12 cellular contexts compared by ENCODE assay signal in the genomic region with DNA sequence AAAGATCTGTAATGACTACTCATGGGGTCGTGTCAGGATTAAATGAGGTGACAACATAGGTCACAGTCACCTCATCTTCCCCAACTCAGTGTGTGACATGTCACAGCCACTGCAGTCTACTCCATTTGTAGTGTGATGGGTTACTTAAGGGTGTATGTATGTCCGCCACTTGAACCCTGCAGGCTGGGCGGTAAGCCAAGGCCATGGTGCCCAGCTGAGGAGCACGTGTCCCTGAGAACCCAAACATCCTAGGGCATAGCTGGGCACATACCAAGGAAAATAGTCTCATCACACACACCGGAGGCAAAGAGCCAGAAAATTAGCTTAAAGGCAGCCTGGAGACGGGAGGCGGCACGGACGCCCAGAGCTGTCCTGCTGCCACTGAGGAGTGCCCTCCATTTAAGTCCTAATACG. TPM values are rescaled to one million over a fixed set of nuclear protein-coding genes. Genes with fewer than 3 reads are reported as not detected.
DNase-seq lines count a peak whose midpoint lies in the region; ATAC-seq, FAIRE-seq and TF ChIP-seq lines count a peak whose summit lies in the region.
"Had no signal": no experiment of that assay in that cellular context is flagged by ENCODE, and none has a peak within 500 bp of the region (broad histone marks: within the 10 kb centered on the region; RNA-seq: fewer than 3 reads in every experiment).

No MANE protein-coding gene starts in this region.

- H3K79me2 ChIP-seq in H1 (ENCODE audit: control insufficient read depth in 1 of 2, insufficient read depth in 2 of 2, low read length in 2 of 2): peaks cover 0 to 30% of the 10 kb centered on the region in 2 experiments; a peak in 2 of 4 replicates

- H3K27ac Mint-ChIP-seq in stimulated activated naive CD8-positive, alpha-beta T cell treated with anti-CD3 and anti-CD28 coated beads, Interleukin-15, amount 100 ng/mL, for 72 hours: peak overlapping the region in 1 of 2 donors; percentile 55

- H3K18ac ChIP-seq in H1 (ENCODE audit: extremely low read depth, low read length): no peak overlapping the region

- H4K91ac ChIP-seq in H1 (replicated peaks; ENCODE audit: insufficient read length, low read length): no peak overlapping the region

- H3K27me3 Mint-ChIP-seq in stimulated activated naive CD8-positive, alpha-beta T cell treated with anti-CD3 and anti-CD28 coated beads, Interleukin-15, amount 100 ng/mL, for 72 hours: no peaks in the 10 kb centered on the region

- TF ChIP-seq POLR2A in H1 (IDR thresholded peaks at IDR 0.05; ENCODE audit: control extremely low read depth in 1 of 2, low read depth in 2 of 2, low read length in 2 of 2): no peak

- no peak for DNase-seq in stimulated activated naive CD8-positive, alpha-beta T cell treated with anti-CD3 and anti-CD28 coated beads, Interleukin-15, Interleukin-2, amounts not matched to agents 100 U/mL and 50 U/mL, for 24 hours
- DNase-seq in stimulated activated naive CD8-positive, alpha-beta T cell treated with anti-CD3 and anti-CD28 coated beads, Interleukin-15, amount 100 ng/mL, for 72 hours: no peak
- DNase-seq in H1 (ENCODE audit: low read depth in 1 of 2, low spot score in 2 of 2): no peak
- DNase-seq in midbrain (lab: John Stamatoyannopoulos, UW): peak; percentile 36
- no peak for DNase-seq in hippocampal formation (lab: John Stamatoyannopoulos, UW)
- DNase-seq in HK-2 (ENCODE audit: unreplicated experiment): no peak
- DNase-seq: NCI-H187 treated with DMSO at 0.1 percent for 48 hours had no signal

- H3K4ac ChIP-seq in H1 (replicated peaks; ENCODE audit: insufficient read length, low read depth, low read length): no peak overlapping the region

- no peak overlapping the region for H3K23ac ChIP-seq in H1 (ENCODE audit: insufficient read length)

- no peak for TF ChIP-seq RAD21 in H1 (IDR thresholded peaks at IDR 0.05 in 1 of 2, conservative IDR thresholded peaks at IDR 0.05 in 1 of 2; ENCODE audit: low read depth in 2 of 2, low read length in 2 of 2)

- no peaks in the 10 kb centered on the region for H3K9me3 Mint-ChIP-seq in stimulated activated naive CD8-positive, alpha-beta T cell treated with anti-CD3 and anti-CD28 coated beads, Interleukin-15, amount 100 ng/mL, for 72 hours

- TF ChIP-seq EP300 in H1 (IDR thresholded peaks at IDR 0.05; ENCODE audit: borderline replicate concordance in 1 of 2, low read depth in 2 of 2, low read length in 2 of 2): no peak

- no peak overlapping the region for H3K9ac ChIP-seq in H1 (replicated peaks in 1 of 4; ENCODE audit: extremely low read depth in 1 of 4, low read depth in 3 of 4, low read length in 3 of 4)

- POLR2A ChIA-PET in H1 (lab: Charles Lee; ENCODE audit: partially characterized antibody): interaction anchor here (0.5 to 2.4 kb wide), 9 partner anchors 8 to 120 kb away, joined by 3 to 13 read pairs (median 3); a partner anchor contains a TSS

- H4K20me1 ChIP-seq in H1 (replicated peaks in 1 of 2; ENCODE audit: control insufficient read depth in 1 of 2, insufficient read depth in 2 of 2, low read length in 2 of 2): peaks cover 5 to 6% of the 10 kb centered on the region in 2 experiments

- H3K27ac ChIP-seq in H1 (ENCODE audit: low read depth, low read length): no peak overlapping the region
- H3K27ac ChIP-seq: hepatocyte, neutrophil had no signal

- 91% methylated on average over 9 of the region's 10 CpGs; no CpG with 5 or more reads in 1 of the 2 experiments for WGBS in H1 (ENCODE audit: extremely low coverage in 1 of 2, insufficient coverage in 1 of 2, insufficient read length in 1 of 2, insufficient replicate concordance in 2 of 2, low coverage in 1 of 2, low lambda C conversion rate in 2 of 2, missing lambda C conversion rate in 1 of 2), 2 experiments

- H2BK15ac ChIP-seq in H1 (ENCODE audit: low read length): no peak overlapping the region

- peak overlapping the region; percentile 47; the same call in 1 of the 2 replicates for H2AK5ac ChIP-seq in H1 (ENCODE audit: low read depth, low read length)

- no peak overlapping the region for H4K5ac ChIP-seq in H1 (ENCODE audit: insufficient read length, low read depth, low read length)

- H4K8ac ChIP-seq in H1 (ENCODE audit: extremely low read depth, insufficient read depth, low read length): no peak overlapping the region

- no peaks in the 10 kb centered on the region for H3K9me3 ChIP-seq in H1 (ENCODE audit: insufficient read depth in 2 of 2, low read depth in 1 of 2, low read length in 1 of 2)
- H3K9me3 ChIP-seq: HAP-1, neutrophil had no signal

- H2BK120ac ChIP-seq in H1 (replicated peaks; ENCODE audit: low read depth, low read length): no peak overlapping the region

- CTCF ChIA-PET in H1 (lab: Charles Lee; ENCODE audit: partially characterized antibody): interaction anchor here (0.7 to 14.2 kb wide), 3 partner anchors 9 to 23 kb away, joined by 3 to 120 read pairs (median 6); no protein-coding TSS in a partner anchor

- peaks cover 4 to 11% (median 8%) of the 10 kb centered on the region in 4 experiments for H3K4me1 ChIP-seq in H1 (replicated peaks in 1 of 4; ENCODE audit: control insufficient read depth in 3 of 4, insufficient read depth in 4 of 4, low read length in 3 of 4)

- H3K56ac ChIP-seq in H1 (replicated peaks; ENCODE audit: insufficient read length, low read depth, low read length): no peak overlapping the region

- H3K4me3 Mint-ChIP-seq in stimulated activated naive CD8-positive, alpha-beta T cell treated with anti-CD3 and anti-CD28 coated beads, Interleukin-15, amount 100 ng/mL, for 72 hours: no peak overlapping the region

- H3K4me1 Mint-ChIP-seq in stimulated activated naive CD8-positive, alpha-beta T cell treated with anti-CD3 and anti-CD28 coated beads, Interleukin-15, amount 100 ng/mL, for 72 hours: peaks cover 53% of the 10 kb centered on the region

- no peak for FAIRE-seq in H1 (lab: Jason Lieb, UNC)

- H3K36me3 ChIP-seq in H1 (ENCODE audit: control insufficient read depth in 2 of 4, insufficient read depth in 4 of 4, low read length in 3 of 4): no peaks in the 10 kb centered on the region; a peak in 1 of 8 replicates
- H3K36me3 ChIP-seq: neutrophil had no signal

- no peak overlapping the region for H3K4me3 ChIP-seq in H1 (ENCODE audit: extremely low read depth in 1 of 4, insufficient read depth in 2 of 4, low read depth in 3 of 4, low read length in 4 of 4)
- H3K4me3 ChIP-seq: HAP-1, hepatocyte had no signal

- H2AFZ ChIP-seq in H1 (ENCODE audit: low read length): no peak overlapping the region
- H2AFZ ChIP-seq: hepatocyte had no signal

- H3K27me3 ChIP-seq in H1 (replicated peaks in 1 of 4; ENCODE audit: control insufficient read depth in 3 of 4, extremely low read depth in 1 of 4, insufficient read depth in 3 of 4, low read length in 3 of 4): no peaks in the 10 kb centered on the region
- H3K27me3 ChIP-seq: hepatocyte, neutrophil had no signal

- H3K4me2 ChIP-seq in H1 (ENCODE audit: insufficient read depth in 1 of 2, low read depth in 2 of 2, low read length in 2 of 2): no peak overlapping the region
- H3K4me2 ChIP-seq: hepatocyte had no signal

- H2BK20ac ChIP-seq in H1 (ENCODE audit: low read length): no peak overlapping the region

- peaks cover 11% of the 10 kb centered on the region for H3K79me1 ChIP-seq in H1 (ENCODE audit: low read depth, low read length)

- no peak overlapping the region for H3K14ac ChIP-seq in H1 (ENCODE audit: insufficient read length)

- H3K23me2 ChIP-seq in H1 (ENCODE audit: low read depth, low read length): no peaks in the 10 kb centered on the region; the same call in 1 of the 2 replicates

- H2BK12ac ChIP-seq in H1 (ENCODE audit: low read depth, low read length): no peak overlapping the region

- TF ChIP-seq CTCF in H1 (IDR thresholded peaks at IDR 0.05; ENCODE audit: control extremely low read depth in 1 of 3, insufficient read depth in 1 of 3, low read depth in 1 of 3, low read length in 3 of 3): no peak

- ATAC-seq in stimulated activated naive CD8-positive, alpha-beta T cell treated with anti-CD3 and anti-CD28 coated beads, Interleukin-15, Interleukin-2, amounts not matched to agents 100 U/mL and 50 U/mL, for 24 hours: peak; percentile 30
- no peak for ATAC-seq in stimulated activated naive CD8-positive, alpha-beta T cell treated with anti-CD3 and anti-CD28 coated beads, Interleukin-15, amount 100 ng/mL, for 72 hours
- no peak for ATAC-seq in HG03571 (IDR thresholded peaks at IDR 0.05; ENCODE audit: unreplicated experiment)
- ATAC-seq in GM21381 (IDR thresholded peaks at IDR 0.05; ENCODE audit: unreplicated experiment): no peak

- H2BK5ac ChIP-seq in H1 (ENCODE audit: low read depth, low read length): no peak overlapping the region

TF ChIP-seq in H1, 55 proteins besides CTCF, POLR2A, EP300 and RAD21 (continues in another document):
- TF ChIP-seq JUN (IDR thresholded peaks at IDR 0.05; ENCODE audit: low read depth, low read length): no peak
- TF ChIP-seq GTF2F1 (IDR thresholded peaks at IDR 0.05; ENCODE audit: borderline replicate concordance, low read depth, low read length): no peak
- TF ChIP-seq, protein P1, sequence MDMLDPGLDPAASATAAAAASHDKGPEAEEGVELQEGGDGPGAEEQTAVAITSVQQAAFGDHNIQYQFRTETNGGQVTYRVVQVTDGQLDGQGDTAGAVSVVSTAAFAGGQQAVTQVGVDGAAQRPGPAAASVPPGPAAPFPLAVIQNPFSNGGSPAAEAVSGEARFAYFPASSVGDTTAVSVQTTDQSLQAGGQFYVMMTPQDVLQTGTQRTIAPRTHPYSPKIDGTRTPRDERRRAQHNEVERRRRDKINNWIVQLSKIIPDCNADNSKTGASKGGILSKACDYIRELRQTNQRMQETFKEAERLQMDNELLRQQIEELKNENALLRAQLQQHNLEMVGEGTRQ (IDR thresholded peaks at IDR 0.05; ENCODE audit: low read length): no peak

RNA-seq across cellular contexts. Expression of a gene that starts 8.2 kb away (rescaled TPM):
- 33.7 and 35.6 TPM in 2 replicates for total RNA-seq in H1 (2021; fragmentation: NEBNext Ultra II Directional; extraction: Animal tissue kit (Norgen Biotek cat#: 25700))
- polyA plus RNA-seq in H1 (2011; rRNA removed): 52.9 and 61.8 TPM in 2 replicates
- polyA plus RNA-seq in H1 (2011; cell fraction: cytosol; rRNA removed): 38.7 TPM
- 50.3 TPM for polyA plus RNA-seq in H1 (2011; cell fraction: nucleus; rRNA removed)
- polyA plus RNA-seq in H1 (2012, experiment 1 of 2): 35.6 to 46.5 TPM (median 40.8 TPM) in 4 replicates
- 33.9 TPM for polyA plus RNA-seq in H1 (2012, experiment 2 of 2)
- polyA plus RNA-seq in H1 (2013, experiment 1 of 2): 25.6 TPM
- 23.7 TPM for polyA plus RNA-seq in H1 (2013, experiment 2 of 2)
- 38.0 and 42.8 TPM in 2 replicates for polyA minus RNA-seq in H1 (2011; rRNA and poly(A)+ RNA removed)
- polyA minus RNA-seq in H1 (2011; cell fraction: cytosol; rRNA and poly(A)+ RNA removed): 40.1 TPM
- 25.0 TPM for polyA minus RNA-seq in H1 (2011; cell fraction: nucleus; rRNA and poly(A)+ RNA removed)

RNA-seq across cellular contexts. Expression of a gene that starts 17.8 kb away (rescaled TPM):
- total RNA-seq in H1 (2021; fragmentation: NEBNext Ultra II Directional; extraction: Animal tissue kit (Norgen Biotek cat#: 25700)): 149 and 152 TPM in 2 replicates
- 35.5 and 42.9 TPM in 2 replicates for polyA plus RNA-seq in H1 (2011; rRNA removed)
- polyA plus RNA-seq in H1 (2011; cell fraction: cytosol; rRNA removed): 40.4 TPM
- polyA plus RNA-seq in H1 (2011; cell fraction: nucleus; rRNA removed): 57.8 TPM
- 85.4 to 115 TPM (median 89.7 TPM) in 4 replicates for polyA plus RNA-seq in H1 (2012, experiment 1 of 2)
- 47.2 TPM for polyA plus RNA-seq in H1 (2012, experiment 2 of 2)
- polyA plus RNA-seq in H1 (2013, experiment 1 of 2): 116 TPM
- polyA plus RNA-seq in H1 (2013, experiment 2 of 2): 99.8 TPM
- polyA minus RNA-seq in H1 (2011; rRNA and poly(A)+ RNA removed): 59.6 and 71.5 TPM in 2 replicates
- polyA minus RNA-seq in H1 (2011; cell fraction: cytosol; rRNA and poly(A)+ RNA removed): 418 TPM
- 41.7 TPM for polyA minus RNA-seq in H1 (2011; cell fraction: nucleus; rRNA and poly(A)+ RNA removed)
